ENCODE assay signal across 8 cellular contexts in genomic region chr6:35415065-35415880, GRCh38. TPM values are rescaled to one million over a fixed set of nuclear protein-coding genes. Genes with fewer than 3 reads are reported as not detected.
DNase-seq lines count a peak whose midpoint lies in the region; ATAC-seq and TF ChIP-seq lines count a peak whose summit lies in the region.

No MANE protein-coding gene starts in this region.

- H3F3A ChIP-seq in MM.1S (ENCODE audit: insufficient read depth, low read length), result no peaks in the 10 kb centered on the region

- TF ChIP-seq CTCF in gastroesophageal sphincter (IDR thresholded peaks at IDR 0.05) (peak in 3 of 4 experiments; percentile 58 to 75 (median 73)), parathyroid adenoma (IDR thresholded peaks at IDR 0.05) (peak; percentile 71), MM.1S (IDR thresholded peaks at IDR 0.05; ENCODE audit: low read length) (no peak; the same call in 1 of the 2 replicates)

- H3K4me3 ChIP-seq in gastroesophageal sphincter, result no peak overlapping the region
- no peak overlapping the region for H3K4me3 ChIP-seq in parathyroid adenoma (ENCODE audit: low read depth, low read length)
- H3K4me3 ChIP-seq in MM.1S (ENCODE audit: low read length), result no peak overlapping the region

- H4K20me1 ChIP-seq in MM.1S (ENCODE audit: insufficient read depth, low read length), result no peaks in the 10 kb centered on the region

- H3K9me2 ChIP-seq in MM.1S (replicated peaks; ENCODE audit: insufficient read depth, low read length), result no peaks in the 10 kb centered on the region

- peak; percentile 95 for DNase-seq in AG08395 (ENCODE audit: low spot score)
- DNase-seq in H4 (ENCODE audit: low spot score), result peak; percentile 58
- peak; percentile 96 for DNase-seq in NCI-H345 treated with DMSO at 0.1 percent for 48 hours (lab: John Stamatoyannopoulos, UW; ENCODE audit: unreplicated experiment)
- DNase-seq in activated effector memory CD4-positive, alpha-beta T cell treated with Interleukin-2 at 50 U/mL for 16 hours, result peak; percentile 27
- DNase-seq in MM.1S, result no peak

- H3K4me2 ChIP-seq in parathyroid adenoma (ENCODE audit: low read length) (no peak overlapping the region), MM.1S (ENCODE audit: low read depth, low read length) (no peak overlapping the region)

- TF ChIP-seq POLR2A in gastroesophageal sphincter (IDR thresholded peaks at IDR 0.05), result no peak

- H2AFZ ChIP-seq in parathyroid adenoma (no peak overlapping the region), MM.1S (ENCODE audit: low read length) (no peak overlapping the region)

- H3K36me3 ChIP-seq in gastroesophageal sphincter (peaks cover 0 to 77% of the 10 kb centered on the region in 2 donors), parathyroid adenoma (ENCODE audit: control insufficient read depth, insufficient read depth, low read length) (no peaks in the 10 kb centered on the region), MM.1S (replicated peaks; ENCODE audit: insufficient read depth, low read length) (no peaks in the 10 kb centered on the region)

- TF ChIP-seq EP300 in gastroesophageal sphincter (IDR thresholded peaks at IDR 0.05), result no peak

- H3K79me2 ChIP-seq in parathyroid adenoma, result peaks cover 2% of the 10 kb centered on the region
- no peaks in the 10 kb centered on the region for H3K79me2 ChIP-seq in MM.1S (ENCODE audit: low read length)

- ATAC-seq in gastroesophageal sphincter (peak; percentile 87), HG02870 (IDR thresholded peaks at IDR 0.05; ENCODE audit: unreplicated experiment) (no peak)

- H3K9me3 ChIP-seq in gastroesophageal sphincter (no peaks in the 10 kb centered on the region), parathyroid adenoma (ENCODE audit: control insufficient read depth, low read length) (no peaks in the 10 kb centered on the region), MM.1S (replicated peaks; ENCODE audit: insufficient read depth, low read length) (no peaks in the 10 kb centered on the region)

- H3K27ac ChIP-seq in gastroesophageal sphincter (peak overlapping the region in 2 of 4 donors; percentile 21 to 27), parathyroid adenoma (no peak overlapping the region), MM.1S (ENCODE audit: low read length) (no peak overlapping the region)

- H3K4me1 ChIP-seq in gastroesophageal sphincter, result peaks cover 0 to 13% (median 5%) of the 10 kb centered on the region in 3 donors
- H3K4me1 ChIP-seq in parathyroid adenoma, result peaks cover 4% of the 10 kb centered on the region
- no peaks in the 10 kb centered on the region for H3K4me1 ChIP-seq in MM.1S (ENCODE audit: low read length)

- H3K27me3 ChIP-seq in gastroesophageal sphincter, result no peaks in the 10 kb centered on the region
- no peaks in the 10 kb centered on the region for H3K27me3 ChIP-seq in parathyroid adenoma (ENCODE audit: control insufficient read depth, insufficient read depth, low read length)
- H3K27me3 ChIP-seq in MM.1S (replicated peaks; ENCODE audit: insufficient read depth, low read length), result no peaks in the 10 kb centered on the region

- WGBS in gastroesophageal sphincter (ENCODE audit: low coverage in 1 of 2), 2 donors, result 49 to 61% methylated on average over 4 to 6 of the region's 7 CpGs

- H3K9ac ChIP-seq in parathyroid adenoma (no peak overlapping the region), MM.1S (ENCODE audit: low read length) (no peak overlapping the region)

RNA-seq across cellular contexts. Expression of gene FANCE, which starts 36.9 kb away (rescaled TPM):
- total RNA-seq in H4 (2014; rRNA removed; shearing (Covaris generic)), result 5.9 and 6.6 TPM in 2 replicates
- total RNA-seq in gastroesophageal sphincter, result 1 to 10 TPM; 2.6 to 5.0 (median 3.8) TPM

RNA-seq across cellular contexts. Expression of gene RPL10A, which starts 52.9 kb away (rescaled TPM):
- 1,521 and 1,556 TPM in 2 replicates for total RNA-seq in H4 (2014; rRNA removed; shearing (Covaris generic))
- 1,000 to 10,000 TPM in 3 of 4 donors, 100 to 1,000 TPM in 1; 870 to 1,936 (median 1,411) TPM for total RNA-seq in gastroesophageal sphincter
